ENCODE assay signal across 8 cellular contexts in the genomic region with DNA sequence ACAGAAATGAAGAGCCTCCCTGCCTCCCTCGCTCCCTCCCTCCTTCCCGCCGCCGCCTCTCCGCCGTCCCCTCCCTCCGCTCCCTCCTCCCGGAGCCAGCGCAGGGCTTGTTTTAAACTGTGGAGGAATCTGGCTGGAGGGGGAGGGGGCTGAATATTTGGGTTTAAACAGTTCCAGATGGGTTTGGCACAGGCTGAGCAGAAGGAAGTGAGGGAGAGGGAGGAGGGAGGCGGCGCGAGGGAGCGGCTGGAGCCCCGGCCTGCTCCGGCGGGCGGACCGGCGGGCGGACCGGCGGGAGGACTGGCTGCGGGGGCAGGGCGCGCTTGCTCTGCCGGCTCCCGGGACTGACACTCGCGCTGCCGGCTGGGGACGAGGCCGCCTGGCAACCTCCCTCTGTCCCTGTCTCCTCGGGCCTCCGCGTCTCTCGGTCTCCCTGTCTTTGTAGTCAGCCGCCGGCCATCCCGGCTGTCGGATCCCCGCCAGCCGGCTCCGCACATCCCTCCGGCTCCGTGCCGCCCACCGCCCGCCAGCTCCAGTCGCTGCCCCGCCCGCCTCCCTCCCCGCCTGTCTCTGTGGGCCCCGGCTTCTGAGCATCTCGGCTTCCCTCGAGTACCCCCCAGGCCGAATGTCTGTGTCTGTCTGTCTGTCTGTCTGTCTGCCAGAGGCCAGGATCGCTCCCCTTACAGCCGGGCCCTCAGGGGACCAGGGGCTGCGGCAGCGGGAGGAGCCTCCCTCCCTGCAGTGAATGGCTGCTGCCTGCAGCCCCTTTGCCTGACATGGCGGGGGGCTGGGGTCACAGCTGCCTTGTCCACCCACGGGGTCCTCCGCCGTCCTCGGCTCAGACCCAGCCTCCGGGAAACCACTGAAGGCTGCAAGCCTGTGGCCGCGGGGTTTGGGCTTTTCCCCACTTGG. TPM values are rescaled to one million over a fixed set of nuclear protein-coding genes. Genes with fewer than 3 reads are reported as not detected.
DNase-seq lines count a peak whose midpoint lies in the region; ATAC-seq, FAIRE-seq and TF ChIP-seq lines count a peak whose summit lies in the region.

No MANE protein-coding gene starts in this region.

- DNase-seq in NCI-H1417 (lab: John Stamatoyannopoulos, UW) (peak in 2 of 3 experiments; percentile 64 to 69), NCI-H1417 treated with DMSO at 0.1 percent for 48 hours (lab: John Stamatoyannopoulos, UW) (no peak), NCI-H510A (lab: John Stamatoyannopoulos, UW) (peak; percentile 46), K562 (ENCODE audit: extremely low read depth in 1 of 4, low spot score in 3 of 4) (peak in 3 of 4 experiments; percentile 9 to 66 (median 62)), hypothalamus (lab: John Stamatoyannopoulos, UW) (peak in 43 of 51 donors; percentile 13 to 85 (median 50)), posterior vena cava (ENCODE audit: low spot score) (peak; percentile 93), NCI-H2029 treated with DMSO at 0.1 percent for 48 hours (lab: John Stamatoyannopoulos, UW) (no peak)

- H3K79me2 ChIP-seq in K562 (ENCODE audit: control insufficient read depth, insufficient read depth, low read length): no peaks in the 10 kb centered on the region

- in situ Hi-C loops in K562 (cut with MboI): no loop called here

- H3K27ac ChIP-seq in K562 (ENCODE audit: extremely low read depth, low read depth, low read length): no peak overlapping the region

- H3K4me2 ChIP-seq in K562 (ENCODE audit: insufficient read depth, low read length): 0 out of 2 replicates have a peak overlapping the region, but pooled peaks have one; percentile 37

- BruUV-seq in K562 (replicated peaks; lab: Mats Ljungman, UMichigan): no TSS peak

- H3K4me1 ChIP-seq in K562 (replicated peaks in 1 of 2; ENCODE audit: control insufficient read depth in 2 of 2, insufficient read depth in 2 of 2, low read length in 2 of 2): peaks cover 0 to 14% of the 10 kb centered on the region in 2 experiments; a peak in 2 of 5 replicates

- POLR2A ChIA-PET in K562 (lab: Yijun Ruan, JAX): no interaction called here

- no peak for TF ChIP-seq RAD21 in K562 (CRISPR knock-in tag; conservative IDR thresholded peaks at IDR 0.05 in 1 of 2, IDR thresholded peaks at IDR 0.05 in 1 of 2)

- ATAC-seq in K562 (peak; percentile 48), GM18870 (IDR thresholded peaks at IDR 0.05; ENCODE audit: unreplicated experiment) (no peak)

- WGBS in K562 (ENCODE audit: insufficient coverage, low coverage, missing lambda C conversion rate): 3% methylated on average over 23 of the region's 68 CpGs

- TF ChIP-seq EP300 in K562 (IDR thresholded peaks at IDR 0.05; ENCODE audit: low read length): no peak

- CTCF ChIA-PET in K562 (lab: Yijun Ruan, JAX; ENCODE audit: low intra/inter-chr PET ratio): no interaction called here

- peak overlapping the region; percentile 11; the same call in 1 of the 2 replicates for H3K4me3 ChIP-seq in K562

- H3K9me3 ChIP-seq in K562 (replicated peaks; ENCODE audit: control insufficient read depth, insufficient read depth, low read depth, low read length): no peaks in the 10 kb centered on the region

- H3K27me3 ChIP-seq in K562 (ENCODE audit: control insufficient read depth in 2 of 2, insufficient read depth in 2 of 2, low read length in 2 of 2): peaks cover 58 to 97% of the 10 kb centered on the region in 2 experiments

- H2AFZ ChIP-seq in K562 (ENCODE audit: low read depth, low read length): no peak overlapping the region

- peaks cover 7% of the 10 kb centered on the region for H4K20me1 ChIP-seq in K562 (replicated peaks; ENCODE audit: control insufficient read depth, insufficient read depth, low read length)

- H3K36me3 ChIP-seq in K562 (ENCODE audit: control insufficient read depth, insufficient read depth, low read length): no peaks in the 10 kb centered on the region

- no peaks in the 10 kb centered on the region for H3K9me1 ChIP-seq in K562 (ENCODE audit: control insufficient read depth, insufficient read depth, low read length)

- no peak overlapping the region for H3K9ac ChIP-seq in K562 (ENCODE audit: insufficient read depth in 1 of 2, low read depth in 2 of 2, low read length in 2 of 2)

- intact Hi-C loops in K562 (cut with micrococcal nuclease): no loop called here
- intact Hi-C loops in posterior vena cava (cut with DNase I): loop anchor here in 1 of 2 donors (5.0 kb wide), 1 partner anchor 148 kb away; no protein-coding TSS in a partner anchor

- no peak for TF ChIP-seq POLR2A in K562 (conservative IDR thresholded peaks at IDR 0.05)

- TF ChIP-seq CTCF in K562 (IDR thresholded peaks at IDR 0.05 in 2 of 3, conservative IDR thresholded peaks at IDR 0.05 in 1 of 3; ENCODE audit: insufficient read depth in 2 of 3, low read depth in 1 of 3, low read length in 3 of 3): no peak

- FAIRE-seq in K562 (lab: Jason Lieb, UNC): no peak

TF ChIP-seq in K562, 482 proteins besides CTCF, POLR2A, EP300 and RAD21 (continues in another document):
- TF ChIP-seq, protein P1, sequence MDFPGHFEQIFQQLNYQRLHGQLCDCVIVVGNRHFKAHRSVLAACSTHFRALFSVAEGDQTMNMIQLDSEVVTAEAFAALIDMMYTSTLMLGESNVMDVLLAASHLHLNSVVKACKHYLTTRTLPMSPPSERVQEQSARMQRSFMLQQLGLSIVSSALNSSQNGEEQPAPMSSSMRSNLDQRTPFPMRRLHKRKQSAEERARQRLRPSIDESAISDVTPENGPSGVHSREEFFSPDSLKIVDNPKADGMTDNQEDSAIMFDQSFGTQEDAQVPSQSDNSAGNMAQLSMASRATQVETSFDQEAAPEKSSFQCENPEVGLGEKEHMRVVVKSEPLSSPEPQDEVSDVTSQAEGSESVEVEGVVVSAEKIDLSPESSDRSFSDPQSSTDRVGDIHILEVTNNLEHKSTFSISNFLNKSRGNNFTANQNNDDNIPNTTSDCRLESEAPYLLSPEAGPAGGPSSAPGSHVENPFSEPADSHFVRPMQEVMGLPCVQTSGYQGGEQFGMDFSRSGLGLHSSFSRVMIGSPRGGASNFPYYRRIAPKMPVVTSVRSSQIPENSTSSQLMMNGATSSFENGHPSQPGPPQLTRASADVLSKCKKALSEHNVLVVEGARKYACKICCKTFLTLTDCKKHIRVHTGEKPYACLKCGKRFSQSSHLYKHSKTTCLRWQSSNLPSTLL (IDR thresholded peaks at IDR 0.05): peak; percentile 72; the same call in 1 of the 2 replicates
- TF ChIP-seq MTF1 (CRISPR knock-in tag; IDR thresholded peaks at IDR 0.05; ENCODE audit: borderline replicate concordance) (no peak), RBM22 (IDR thresholded peaks at IDR 0.05; ENCODE audit: low read depth, low read length, poor library complexity, severe bottlenecking) (no peak), BCOR (IDR thresholded peaks at IDR 0.05) (no peak), ZKSCAN3 (CRISPR knock-in tag; IDR thresholded peaks at IDR 0.05) (no peak), ZBTB8A (IDR thresholded peaks at IDR 0.05; ENCODE audit: partially characterized antibody) (no peak), CTBP1 (IDR thresholded peaks at IDR 0.05; ENCODE audit: borderline replicate concordance) (peak; percentile 42; the same call in 1 of the 2 replicates), ZNF12 (CRISPR knock-in tag; IDR thresholded peaks at IDR 0.05) (no peak), MBD2 (IDR thresholded peaks at IDR 0.05; ENCODE audit: borderline replicate concordance, low read depth) (no peak), MIER1 (IDR thresholded peaks at IDR 0.05; ENCODE audit: low read depth) (no peak), POLR3G (IDR thresholded peaks at IDR 0.05; ENCODE audit: extremely low read depth, insufficient read length, insufficient replicate concordance) (no peak), EHMT2 (IDR thresholded peaks at IDR 0.05) (no peak), PHF21A (IDR thresholded peaks at IDR 0.05; ENCODE audit: borderline replicate concordance, low read depth) (no peak), NBN (IDR thresholded peaks at IDR 0.05; ENCODE audit: low read depth) (no peak), TAF15 (IDR thresholded peaks at IDR 0.05; ENCODE audit: low read depth, low read length) (no peak), HNRNPLL (IDR thresholded peaks at IDR 0.05; ENCODE audit: low read depth, low read length, poor library complexity, severe bottlenecking) (no peak), CXXC5 (CRISPR knock-in tag; IDR thresholded peaks at IDR 0.05) (peak; percentile 28; the same call in 1 of the 2 replicates), ASH1L (IDR thresholded peaks at IDR 0.05; ENCODE audit: borderline replicate concordance, low read depth, partially characterized antibody) (no peak)
- TF ChIP-seq, protein P2, sequence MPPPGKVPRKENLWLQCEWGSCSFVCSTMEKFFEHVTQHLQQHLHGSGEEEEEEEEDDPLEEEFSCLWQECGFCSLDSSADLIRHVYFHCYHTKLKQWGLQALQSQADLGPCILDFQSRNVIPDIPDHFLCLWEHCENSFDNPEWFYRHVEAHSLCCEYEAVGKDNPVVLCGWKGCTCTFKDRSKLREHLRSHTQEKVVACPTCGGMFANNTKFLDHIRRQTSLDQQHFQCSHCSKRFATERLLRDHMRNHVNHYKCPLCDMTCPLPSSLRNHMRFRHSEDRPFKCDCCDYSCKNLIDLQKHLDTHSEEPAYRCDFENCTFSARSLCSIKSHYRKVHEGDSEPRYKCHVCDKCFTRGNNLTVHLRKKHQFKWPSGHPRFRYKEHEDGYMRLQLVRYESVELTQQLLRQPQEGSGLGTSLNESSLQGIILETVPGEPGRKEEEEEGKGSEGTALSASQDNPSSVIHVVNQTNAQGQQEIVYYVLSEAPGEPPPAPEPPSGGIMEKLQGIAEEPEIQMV (tag; conservative IDR thresholded peaks at IDR 0.05; ENCODE audit: low read depth): peak; percentile 74

RNA-seq across cellular contexts. Expression of a gene that starts 7.6 kb away (rescaled TPM):
- not detected in 2 replicates for total RNA-seq in K562 (2011; cell fraction: chromatin; rRNA removed; ENCODE audit: low replicate concordance)
- not detected in 2 replicates for total RNA-seq in K562 (2011; cell fraction: nucleolus; rRNA removed)
- not detected in 2 replicates for total RNA-seq in K562 (2011; cell fraction: nucleoplasm; rRNA removed)
- total RNA-seq in K562 (2014; rRNA removed) (not detected in 2 replicates), K562 (2014; rRNA removed; fragmentation: Illumina TruSeq; extraction: Trizol) (not detected in 2 replicates), K562 (2015; rRNA removed; fragmentation: Illumina TruSeq; extraction: Trizol) (not detected in 2 replicates), K562 (2021) (0.04 TPM in 1 of 2 replicates, not detected in the other), posterior vena cava (10 to 100 TPM in 1 of 2 donors, 1 to 10 TPM in 1; 6.9 to 10.8 TPM)
- polyA plus RNA-seq in K562 (2011; rRNA removed) (not detected in 2 replicates), K562 (2014; fragmentation: Illumina TruSeq; extraction: Trizol) (not detected in 2 replicates), K562 (2014; fragmentation: Nextera tagmentation; extraction: Ambion mirVana) (not detected), K562 (2014; rRNA removed) (not detected in 2 replicates)
- polyA plus RNA-seq in K562 (2011; cell fraction: cytosol; rRNA removed): not detected in 2 replicates
- polyA plus RNA-seq in K562 (2011; cell fraction: nucleus; rRNA removed): not detected in 2 replicates
- polyA plus RNA-seq in K562 (2012): not detected in 2 replicates
- polyA minus RNA-seq in K562 (2011; rRNA and poly(A)+ RNA removed): not detected in 2 replicates
- polyA minus RNA-seq in K562 (2011; cell fraction: cytosol; rRNA and poly(A)+ RNA removed): not detected in 2 replicates
- not detected in 2 replicates for polyA minus RNA-seq in K562 (2011; cell fraction: nucleus; rRNA and poly(A)+ RNA removed)

Comparison
In these comparisons a context has a peak if more than half of its experiments do, and no peak if none do; other contexts are left out.
1. DNase-seq: peak in NCI-H1417 (2 of 3), NCI-H510A (single experiment), K562 (3 of 4), hypothalamus (43 of 51) and posterior vena cava (single experiment); none in NCI-H1417 treated with DMSO at 0.1 percent for 48 hours (single experiment) and NCI-H2029 treated with DMSO at 0.1 percent for 48 hours (single experiment).
2. RNA of a gene that starts 7.6 kb away (total RNA-seq): 6.9 to 10.8 TPM in posterior vena cava; 0.04 TPM in K562; every median in the first group is over 4 times any median in the second.